Comparison of ENCODE assay signal across 1 cellular context in the genomic region with DNA sequence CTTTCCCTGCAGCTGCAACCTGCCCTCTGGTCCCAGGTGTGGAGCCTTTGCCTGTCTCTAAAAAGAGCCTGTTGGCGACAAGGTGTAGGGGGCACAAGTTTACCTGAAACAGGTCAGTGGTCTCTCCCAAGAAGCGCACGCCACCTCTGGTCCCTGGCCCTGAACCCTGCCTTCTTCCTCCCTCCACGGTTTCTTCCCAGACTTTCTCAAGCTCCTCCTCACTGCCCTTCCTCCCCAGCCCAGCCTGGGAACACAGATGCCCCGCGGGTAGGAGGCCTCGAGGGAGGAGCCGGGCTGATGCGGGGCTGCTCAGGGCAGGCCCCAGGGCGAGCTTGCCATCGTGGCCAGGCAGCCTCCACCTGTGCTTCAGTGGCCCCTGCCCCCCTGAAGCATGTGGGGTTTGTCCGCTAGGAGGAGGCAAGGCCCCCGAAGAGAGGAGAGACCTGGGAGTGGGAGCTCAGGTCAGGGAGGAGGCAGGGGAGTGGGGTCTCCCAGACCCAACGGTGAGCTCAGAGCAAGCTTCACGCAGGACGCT.
TF ChIP-seq lines count a peak whose summit lies in the region.

No MANE protein-coding gene starts in this region.

TF ChIP-seq in H1, 55 proteins besides CTCF, POLR2A, EP300 and RAD21:
- no peak for TF ChIP-seq SRF (IDR thresholded peaks at IDR 0.05; ENCODE audit: low read depth, low read length)
- no peak for TF ChIP-seq KDM1A (IDR thresholded peaks at IDR 0.05; ENCODE audit: borderline replicate concordance, low read length)
- TF ChIP-seq TBP (IDR thresholded peaks at IDR 0.05; ENCODE audit: low read depth, low read length): no peak
- TF ChIP-seq, protein P1, sequence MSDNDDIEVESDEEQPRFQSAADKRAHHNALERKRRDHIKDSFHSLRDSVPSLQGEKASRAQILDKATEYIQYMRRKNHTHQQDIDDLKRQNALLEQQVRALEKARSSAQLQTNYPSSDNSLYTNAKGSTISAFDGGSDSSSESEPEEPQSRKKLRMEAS (IDR thresholded peaks at IDR 0.05): no peak
- TF ChIP-seq, protein P2, sequence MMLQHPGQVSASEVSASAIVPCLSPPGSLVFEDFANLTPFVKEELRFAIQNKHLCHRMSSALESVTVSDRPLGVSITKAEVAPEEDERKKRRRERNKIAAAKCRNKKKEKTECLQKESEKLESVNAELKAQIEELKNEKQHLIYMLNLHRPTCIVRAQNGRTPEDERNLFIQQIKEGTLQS (IDR thresholded peaks at IDR 0.05; ENCODE audit: insufficient read depth, low read depth, low read length): no peak
- TF ChIP-seq CREB1 (IDR thresholded peaks at IDR 0.05): no peak
- TF ChIP-seq SP1 (IDR thresholded peaks at IDR 0.05; ENCODE audit: low read depth, low read length): no peak
- TF ChIP-seq NANOG (IDR thresholded peaks at IDR 0.05; ENCODE audit: insufficient read depth, low read depth, low read length, poor library complexity, severe bottlenecking): no peak
- TF ChIP-seq RBBP5 (IDR thresholded peaks at IDR 0.05; ENCODE audit: borderline replicate concordance, low read depth, low read length): no peak
- no peak for TF ChIP-seq FOSL1 (IDR thresholded peaks at IDR 0.05; ENCODE audit: insufficient read depth, low read depth, low read length)
- no peak for TF ChIP-seq CEBPB (IDR thresholded peaks at IDR 0.05; ENCODE audit: low read depth, low read length)
- no peak for TF ChIP-seq JUN (IDR thresholded peaks at IDR 0.05; ENCODE audit: low read depth, low read length)
- no peak for TF ChIP-seq KDM5A (IDR thresholded peaks at IDR 0.05; ENCODE audit: low read length)
- TF ChIP-seq CHD2 (IDR thresholded peaks at IDR 0.05; ENCODE audit: low read length): no peak
- TF ChIP-seq SIN3A (conservative IDR thresholded peaks at IDR 0.05 in 1 of 2, IDR thresholded peaks at IDR 0.05 in 1 of 2; ENCODE audit: low read depth in 1 of 2, low read length in 2 of 2): no peak
- no peak for TF ChIP-seq SAP30 (IDR thresholded peaks at IDR 0.05; ENCODE audit: insufficient read depth, insufficient replicate concordance, low read length)
- TF ChIP-seq JUND (IDR thresholded peaks at IDR 0.05; ENCODE audit: low read length): no peak
- no peak for TF ChIP-seq CBX5 (IDR thresholded peaks at IDR 0.05; ENCODE audit: low read depth, low read length)
- no peak for TF ChIP-seq CBX8 (IDR thresholded peaks at IDR 0.05; ENCODE audit: borderline replicate concordance, low read depth, low read length)
TF ChIP-seq in H1: peak in this region for 0.
